8 cellular contexts compared by ENCODE assay signal in the genomic region with DNA sequence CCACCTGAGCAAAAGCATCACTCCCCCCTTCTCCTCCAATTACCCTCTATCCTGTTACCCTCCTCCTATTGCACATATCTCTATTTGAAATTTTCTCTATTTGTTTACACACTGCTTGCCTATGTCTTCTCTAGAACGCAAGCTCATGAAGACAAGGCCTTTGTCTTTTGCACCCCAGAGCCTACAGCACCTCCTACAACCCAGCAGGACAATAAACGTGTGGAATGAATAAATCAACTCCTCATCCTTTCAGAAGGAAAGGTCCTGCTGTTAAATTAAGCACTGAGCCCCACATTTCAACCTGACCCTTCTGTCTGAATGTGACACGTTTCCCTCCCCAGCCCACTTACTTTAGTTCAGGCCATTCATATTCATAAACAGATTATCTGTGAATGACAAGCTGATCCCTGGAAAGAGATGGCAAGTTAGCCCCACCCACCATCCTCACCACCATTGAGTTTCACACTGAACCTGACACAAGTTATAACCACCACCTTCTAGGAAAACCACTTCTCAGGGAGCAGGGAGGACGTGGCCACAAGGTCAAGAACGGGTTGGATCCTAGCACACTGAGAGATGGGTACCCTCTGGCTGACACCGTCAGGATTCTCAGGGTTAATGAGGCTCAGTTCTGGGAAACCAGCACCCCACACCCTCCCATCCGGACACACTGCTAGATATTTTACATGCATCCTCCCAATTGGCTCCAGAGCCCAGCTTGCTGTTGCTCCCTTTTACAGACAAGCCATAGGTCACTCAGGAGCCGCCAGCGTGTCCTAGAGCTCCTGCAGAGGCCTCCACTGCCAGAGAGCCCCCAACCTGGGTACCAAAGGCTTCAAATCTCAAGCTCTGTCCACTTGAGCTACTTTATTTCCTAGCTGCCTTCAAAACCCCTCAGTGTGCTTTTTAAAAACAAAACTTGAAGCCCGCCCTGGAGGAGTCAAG. TPM values are rescaled to one million over a fixed set of nuclear protein-coding genes. Genes with fewer than 3 reads are reported as not detected.
DNase-seq lines count a peak whose midpoint lies in the region; ATAC-seq and TF ChIP-seq lines count a peak whose summit lies in the region.

No MANE protein-coding gene starts in this region.

- H3K4me1 ChIP-seq in Caco-2 (peaks cover 32% of the 10 kb centered on the region), mucosa of stomach (ENCODE audit: control insufficient read depth, insufficient read depth, low read length) (peaks cover 22% of the 10 kb centered on the region)

- BruUV-seq in Caco-2 (replicated peaks; lab: Mats Ljungman, UMichigan), result no TSS peak

- POLR2A ChIA-PET in Caco-2 (lab: Charles Lee), result interaction anchor here (0.5 to 1.2 kb wide), 5 partner anchors 15 to 227 kb away, joined by 3 to 5 read pairs (median 4); no protein-coding TSS in a partner anchor

- H3K4me3 Mint-ChIP-seq in Caco-2 (ENCODE audit: unreplicated experiment), result peak overlapping the region; percentile 84
- peak overlapping the region; percentile 84 for H3K4me3 Mint-ChIP-seq in HFFc6
- peak overlapping the region; percentile 68 for H3K4me3 Mint-ChIP-seq in T-helper 1 cell treated with Interleukin-12 subunit alpha and Interleukin-12 subunit beta and Interleukin-4 antibody, amounts not matched to agents 30 μg/mL and 1 μg/mL, for 36 hours

- intact Hi-C loops in Caco-2 (cut with micrococcal nuclease; ENCODE audit: unreplicated experiment), result loop anchor here (1.0 to 2.0 kb wide), 3 partner anchors 227 to 333 kb away; no protein-coding TSS in a partner anchor

- TF ChIP-seq CTCF in Caco-2 (IDR thresholded peaks at IDR 0.05; ENCODE audit: insufficient read depth in 1 of 2, low read depth in 1 of 2, low read length in 1 of 2, severe bottlenecking in 1 of 2, unreplicated experiment in 1 of 2), result no peak
- TF ChIP-seq CTCF in HFFc6 (IDR thresholded peaks at IDR 0.05), result no peak
- no peak for TF ChIP-seq CTCF in epithelial cell of proximal tubule (conservative IDR thresholded peaks at IDR 0.05; ENCODE audit: low read depth, low read length)

- H3K4me1 Mint-ChIP-seq in Caco-2 (ENCODE audit: low read depth, unreplicated experiment) (peaks cover 23% of the 10 kb centered on the region), HFFc6 (ENCODE audit: low read depth) (peaks cover 54% of the 10 kb centered on the region)
- peaks cover 15% of the 10 kb centered on the region for H3K4me1 Mint-ChIP-seq in T-helper 1 cell treated with Interleukin-12 subunit alpha and Interleukin-12 subunit beta and Interleukin-4 antibody, amounts not matched to agents 30 μg/mL and 1 μg/mL, for 36 hours (ENCODE audit: low read depth)

- H3K36me3 Mint-ChIP-seq in Caco-2 (ENCODE audit: insufficient read depth, unreplicated experiment) (peaks cover 7% of the 10 kb centered on the region), HFFc6 (ENCODE audit: low read depth) (peaks cover 4% of the 10 kb centered on the region; the same call in 1 of the 2 replicates)
- H3K36me3 Mint-ChIP-seq in T-helper 1 cell treated with Interleukin-12 subunit alpha and Interleukin-12 subunit beta and Interleukin-4 antibody, amounts not matched to agents 30 μg/mL and 1 μg/mL, for 36 hours (ENCODE audit: low read depth), result no peaks in the 10 kb centered on the region

- peak overlapping the region; percentile 81 for H3K9ac ChIP-seq in mucosa of stomach (ENCODE audit: low read length)

- peak; percentile 70 to 75 for DNase-seq in Caco-2
- DNase-seq in HFFc6, result peak; percentile 23
- no peak for DNase-seq in epithelial cell of proximal tubule (ENCODE audit: low read depth)
- DNase-seq in activated CD4-positive, CD25-positive, alpha-beta regulatory T cell treated with anti-CD3 and anti-CD28 coated beads, Interleukin-2, amount 50 U/mL, for 72 hours, result no peak

- H3K4me3 ChIP-seq in Caco-2 (ENCODE audit: low read depth, low read length) (peak overlapping the region; percentile 97), epithelial cell of proximal tubule (ENCODE audit: low read depth, low read length) (peak overlapping the region; percentile 65), mucosa of stomach (ENCODE audit: low read length) (peak overlapping the region; percentile 44)

- H3K9me3 ChIP-seq in Caco-2 (no peaks in the 10 kb centered on the region), mucosa of stomach (ENCODE audit: control insufficient read depth, low read length) (no peaks in the 10 kb centered on the region)

- H3K27ac Mint-ChIP-seq in Caco-2 (ENCODE audit: unreplicated experiment) (peak overlapping the region; percentile 90), HFFc6 (peak overlapping the region; percentile 93)
- H3K27ac Mint-ChIP-seq in T-helper 1 cell treated with Interleukin-12 subunit alpha and Interleukin-12 subunit beta and Interleukin-4 antibody, amounts not matched to agents 30 μg/mL and 1 μg/mL, for 36 hours, result peak overlapping the region; percentile 18

- no peaks in the 10 kb centered on the region for H3K27me3 ChIP-seq in Caco-2 (replicated peaks; ENCODE audit: control insufficient read depth, insufficient read depth, low read length)
- no peaks in the 10 kb centered on the region for H3K27me3 ChIP-seq in mucosa of stomach (ENCODE audit: control insufficient read depth, insufficient read depth, low read length)

- ATAC-seq in GM21528 (IDR thresholded peaks at IDR 0.05; ENCODE audit: low FRiP score, unreplicated experiment) (no peak), HG03521 (IDR thresholded peaks at IDR 0.05; ENCODE audit: unreplicated experiment) (no peak)

- CTCF ChIA-PET in Caco-2 (lab: Charles Lee), result interaction anchor here (0.6 to 1.8 kb wide), 7 partner anchors 11 to 308 kb away, joined by 3 to 10 read pairs (median 4); a partner anchor contains a TSS

- H3K27me3 Mint-ChIP-seq in Caco-2 (ENCODE audit: insufficient read depth, unreplicated experiment), result no peaks in the 10 kb centered on the region
- no peaks in the 10 kb centered on the region; the same call in 1 of the 2 replicates for H3K27me3 Mint-ChIP-seq in HFFc6 (ENCODE audit: insufficient read depth)
- H3K27me3 Mint-ChIP-seq in T-helper 1 cell treated with Interleukin-12 subunit alpha and Interleukin-12 subunit beta and Interleukin-4 antibody, amounts not matched to agents 30 μg/mL and 1 μg/mL, for 36 hours (ENCODE audit: low read depth), result peaks cover 8% of the 10 kb centered on the region

- no peaks in the 10 kb centered on the region for H3K9me3 Mint-ChIP-seq in Caco-2 (ENCODE audit: unreplicated experiment)
- no peaks in the 10 kb centered on the region for H3K9me3 Mint-ChIP-seq in HFFc6
- no peaks in the 10 kb centered on the region for H3K9me3 Mint-ChIP-seq in T-helper 1 cell treated with Interleukin-12 subunit alpha and Interleukin-12 subunit beta and Interleukin-4 antibody, amounts not matched to agents 30 μg/mL and 1 μg/mL, for 36 hours

- H3K36me3 ChIP-seq in Caco-2 (ENCODE audit: control insufficient read depth, insufficient read depth, low read length) (no peaks in the 10 kb centered on the region), mucosa of stomach (ENCODE audit: control insufficient read depth, insufficient read depth, low read length) (no peaks in the 10 kb centered on the region)

RNA-seq across cellular contexts. Expression of a gene that starts 0.9 kb away (rescaled TPM):
- total RNA-seq in Caco-2 (2022), result 66.5 and 83.2 TPM in 2 replicates
- total RNA-seq in HFFc6 (2021; fragmentation: NEBNext Ultra II Directional; extraction: Animal tissue kit (Norgen Biotek cat#: 25700)), result 10 to 100 TPM; 16.2 to 32.6 (median 29.0) TPM
- total RNA-seq in epithelial cell of proximal tubule, result 25.7 and 27.8 TPM in 2 replicates

Comparison
In these comparisons a context has a peak if more than half of its experiments do, and no peak if none do; other contexts are left out.
1. DNase-seq: peak in Caco-2 (2 of 2) and HFFc6 (single experiment); none in epithelial cell of proximal tubule (single experiment) and activated CD4-positive, CD25-positive, alpha-beta regulatory T cell treated with anti-CD3 and anti-CD28 coated beads, Interleukin-2, amount 50 U/mL, for 72 hours (single experiment).
2. H3K4me3 ChIP-seq: peak in every context shown above with its lines; median percentile 97 in Caco-2; 65 in epithelial cell of proximal tubule; 44 in mucosa of stomach.
3. H3K27ac Mint-ChIP-seq: peak in every context shown above with its lines; median percentile 93 in HFFc6; 90 in Caco-2; 18 in T-helper 1 cell treated with Interleukin-12 subunit alpha and Interleukin-12 subunit beta and Interleukin-4 antibody, amounts not matched to agents 30 μg/mL and 1 μg/mL, for 36 hours.
4. Peak in every context shown above with its lines, with median percentiles within 50 percentile points of each other: H3K4me3 Mint-ChIP-seq.